33 cellular contexts compared by ENCODE assay signal in genomic region chr4:54392459-54392858, GRCh38.
A peak's percentile ranks its signal among the peaks of the same experiment; 100 is the strongest.
DNase-seq lines count a peak whose midpoint lies in the region; ATAC-seq, FAIRE-seq and TF ChIP-seq lines count a peak whose summit lies in the region.
"Had no signal": no experiment of that assay in that cellular context is flagged by ENCODE, and none has a peak within 500 bp of the region (broad histone marks: within the 10 kb centered on the region; RNA-seq: fewer than 3 reads in every experiment).

No MANE protein-coding gene starts in this region.

- CTCF ChIA-PET in K562 (lab: Yijun Ruan, JAX; ENCODE audit: low intra/inter-chr PET ratio), result no interaction called here

- H3K9me3 ChIP-seq in K562 (replicated peaks; ENCODE audit: control insufficient read depth, insufficient read depth, low read depth, low read length), result no peaks in the 10 kb centered on the region
- H3K9me3 ChIP-seq: BE2C, HAP-1 had no signal

- no peaks in the 10 kb centered on the region for H4K20me1 ChIP-seq in K562 (replicated peaks; ENCODE audit: control insufficient read depth, insufficient read depth, low read length)

- FAIRE-seq in K562 (lab: Jason Lieb, UNC), result no peak
- FAIRE-seq: GM12891, GM19239, HTR-8/SVneo, RCC 7860 had no signal

- peaks cover 0 to 5% of the 10 kb centered on the region in 2 experiments; a peak in 1 of 5 replicates for H3K27me3 ChIP-seq in K562 (ENCODE audit: control insufficient read depth in 2 of 2, insufficient read depth in 2 of 2, low read length in 2 of 2)
- H3K27me3 ChIP-seq: BE2C had no signal

- TF ChIP-seq EP300 in K562 (IDR thresholded peaks at IDR 0.05; ENCODE audit: low read length), result no peak

- no TSS peak for BruUV-seq in K562 (replicated peaks; lab: Mats Ljungman, UMichigan)

- H3K9me3 Mint-ChIP-seq in immature natural killer cell, result peaks cover 0 to 1% (median 0%) of the 10 kb centered on the region in 6 donors
- H3K9me3 Mint-ChIP-seq: HFFc6 had no signal

- H3K4me1 Mint-ChIP-seq in immature natural killer cell, result peaks cover 16 to 30% of the 10 kb centered on the region in 2 donors
- H3K4me1 Mint-ChIP-seq: CD14-positive monocyte; CD8-positive, alpha-beta memory T cell had no signal

- no peak overlapping the region for H3K9ac ChIP-seq in K562 (ENCODE audit: insufficient read depth in 1 of 2, low read depth in 2 of 2, low read length in 2 of 2)

- H3K4me2 ChIP-seq in K562 (ENCODE audit: insufficient read depth, low read length), result no peak overlapping the region

- WGBS in K562 (ENCODE audit: insufficient coverage, low coverage, missing lambda C conversion rate), result 0% methylated on average over 1 of the region's 1 CpG

- H3K4me1 ChIP-seq in K562 (replicated peaks in 1 of 2; ENCODE audit: control insufficient read depth in 2 of 2, insufficient read depth in 2 of 2, low read length in 2 of 2), result no peaks in the 10 kb centered on the region; a peak in 2 of 5 replicates
- H3K4me1 ChIP-seq: BE2C, HAP-1 had no signal

- H3K36me3 ChIP-seq in K562 (ENCODE audit: control insufficient read depth, insufficient read depth, low read length), result no peaks in the 10 kb centered on the region
- H3K36me3 ChIP-seq: BE2C, HAP-1 had no signal

- no peaks in the 10 kb centered on the region for H3K9me1 ChIP-seq in K562 (ENCODE audit: control insufficient read depth, insufficient read depth, low read length)

- H3K27ac ChIP-seq in K562 (ENCODE audit: extremely low read depth, low read depth, low read length) (no peak overlapping the region), substantia nigra (ENCODE audit: low read depth, low read length, poor library complexity, severe bottlenecking) (no peak overlapping the region)
- H3K27ac ChIP-seq: SK-N-MC had no signal

- no peaks in the 10 kb centered on the region for H3K79me2 ChIP-seq in K562 (ENCODE audit: control insufficient read depth, insufficient read depth, low read length)

- no peaks in the 10 kb centered on the region for H3K36me3 Mint-ChIP-seq in immature natural killer cell
- H3K36me3 Mint-ChIP-seq: CD14-positive monocyte; CD8-positive, alpha-beta memory T cell had no signal

- TF ChIP-seq POLR2A in K562 (conservative IDR thresholded peaks at IDR 0.05), result no peak

- POLR2A ChIA-PET in K562 (lab: Yijun Ruan, JAX), result interaction anchor here (1.0 kb wide), 1 partner anchor 10 kb away, joined by 3 read pairs; no protein-coding TSS in a partner anchor

- no peak for TF ChIP-seq RAD21 in K562 (CRISPR knock-in tag; conservative IDR thresholded peaks at IDR 0.05 in 1 of 2, IDR thresholded peaks at IDR 0.05 in 1 of 2)

- no peak overlapping the region for H3K4me3 Mint-ChIP-seq in immature natural killer cell
- H3K4me3 Mint-ChIP-seq: CD14-positive monocyte; CD8-positive, alpha-beta memory T cell; HFFc6 had no signal

- intact Hi-C loops in K562 (cut with micrococcal nuclease), result no loop called here

- peaks cover 0 to 5% (median 0%) of the 10 kb centered on the region in 3 donors for H3K27me3 Mint-ChIP-seq in immature natural killer cell (ENCODE audit: low read depth in 3 of 3)
- H3K27me3 Mint-ChIP-seq: CD8-positive, alpha-beta memory T cell had no signal

- H3K27ac Mint-ChIP-seq in immature natural killer cell, result no peak overlapping the region
- H3K27ac Mint-ChIP-seq: CD14-positive monocyte; CD8-positive, alpha-beta memory T cell; HFFc6 had no signal

- DNase-seq in SKM-1 treated with dmso at 0.1 percent for 144 hours (lab: John Stamatoyannopoulos, UW; ENCODE audit: unreplicated experiment), result peak; percentile 5
- no peak for DNase-seq in SKM-1 (lab: John Stamatoyannopoulos, UW; ENCODE audit: unreplicated experiment)
- DNase-seq in K562 (ENCODE audit: extremely low read depth in 1 of 4, low spot score in 3 of 4), result no peak
- peak; percentile 3 to 4 (median 3) for DNase-seq in immature natural killer cell
- DNase-seq in amniotic stem cell (lab: John Stamatoyannopoulos, UW), result no peak
- no peak for DNase-seq in substantia nigra (lab: John Stamatoyannopoulos, UW)
- DNase-seq: 8988T; ACHN; BE2C; Calu3; CD8-positive, alpha-beta memory T cell; DMS79 treated with DMSO at 0.1 percent for 48 hours; GF-D8; GOT3; HFFc6; KBM-7; NCI-H1092; NCI-H1417 treated with DMSO at 0.1 percent for 48 hours; NCI-H1694 treated with DMSO at 0.1 percent for 48 hours; NCI-H2081 treated with DMSO at 0.1 percent for 48 hours; NCI-H2171; NCI-H226; NCI-H510A; NCI-H69; SIG-M5 had no signal

- ATAC-seq in K562, result no peak
- no peak for ATAC-seq in GM19463 (IDR thresholded peaks at IDR 0.05; ENCODE audit: unreplicated experiment)

- no peak for TF ChIP-seq CTCF in K562 (IDR thresholded peaks at IDR 0.05 in 2 of 3, conservative IDR thresholded peaks at IDR 0.05 in 1 of 3; ENCODE audit: insufficient read depth in 2 of 3, low read depth in 1 of 3, low read length in 3 of 3)

- in situ Hi-C loops in K562 (cut with MboI), result no loop called here

- H3K4me3 ChIP-seq in K562, result no peak overlapping the region
- H3K4me3 ChIP-seq: HAP-1, SK-N-MC had no signal

- no peak overlapping the region for H2AFZ ChIP-seq in K562 (ENCODE audit: low read depth, low read length)

TF ChIP-seq in K562, 482 proteins besides CTCF, POLR2A, EP300 and RAD21:
- no peak for TF ChIP-seq TAF15 (IDR thresholded peaks at IDR 0.05; ENCODE audit: low read depth, low read length)
- TF ChIP-seq HEY1 (CRISPR knock-in tag; IDR thresholded peaks at IDR 0.05; ENCODE audit: borderline replicate concordance), result no peak
- no peak for TF ChIP-seq EGR1 (conservative IDR thresholded peaks at IDR 0.05)
- no peak for TF ChIP-seq THAP7 (CRISPR knock-in tag; IDR thresholded peaks at IDR 0.05)
- TF ChIP-seq SMARCA5 (IDR thresholded peaks at IDR 0.05), result no peak
- no peak for TF ChIP-seq ZKSCAN3 (CRISPR knock-in tag; IDR thresholded peaks at IDR 0.05)
- no peak for TF ChIP-seq ELF2 (CRISPR knock-in tag; IDR thresholded peaks at IDR 0.05)
- 0 out of 2 replicates have a peak, but pooled peaks have one; percentile 15 for TF ChIP-seq DIDO1 (tag; IDR thresholded peaks at IDR 0.05; ENCODE audit: low read depth)
- no peak for TF ChIP-seq ASH1L (IDR thresholded peaks at IDR 0.05; ENCODE audit: borderline replicate concordance, low read depth, partially characterized antibody)
- TF ChIP-seq BRD9 (IDR thresholded peaks at IDR 0.05; ENCODE audit: low read depth, partially characterized antibody), result no peak
- TF ChIP-seq BCOR (IDR thresholded peaks at IDR 0.05), result no peak
- TF ChIP-seq ZNF3 (CRISPR knock-in tag; IDR thresholded peaks at IDR 0.05), result no peak
- TF ChIP-seq SRF (CRISPR knock-in tag; IDR thresholded peaks at IDR 0.05), result no peak
- TF ChIP-seq ZNF311 (CRISPR knock-in tag; IDR thresholded peaks at IDR 0.05), result no peak
- peak; percentile 26; the same call in 1 of the 2 replicates for TF ChIP-seq FOSL1 (tag; conservative IDR thresholded peaks at IDR 0.05)
- no peak for TF ChIP-seq WHSC1 (IDR thresholded peaks at IDR 0.05; ENCODE audit: low read length)
- TF ChIP-seq SIN3B (IDR thresholded peaks at IDR 0.05; ENCODE audit: low read depth), result no peak

Comparison
In these comparisons a context has a peak if more than half of its experiments do, and no peak if none do; other contexts are left out.
1. DNase-seq: peak in SKM-1 treated with dmso at 0.1 percent for 144 hours (single experiment) and immature natural killer cell (3 of 3); none in SKM-1 (single experiment), K562 (0 of 4), amniotic stem cell (single experiment) and substantia nigra (0 of 49).